ENCODE assay signal across 21 cellular contexts in genomic region chr1:239956230-239956629, GRCh38.
"Had no signal": no experiment of that assay in that cellular context is flagged by ENCODE, and none has a peak within 500 bp of the region (broad histone marks: within the 10 kb centered on the region; RNA-seq: fewer than 3 reads in every experiment).

No MANE protein-coding gene starts in this region.

- H3K9me3 ChIP-seq: left lung, lower lobe of right lung, ovary, right atrium auricular region, right lobe of liver, tibial nerve, uterus had no signal

- H3K4me3 ChIP-seq: left lung, lower lobe of right lung, ovary, right atrium auricular region, right lobe of liver, smooth muscle cell, tibial nerve, uterus had no signal

- H3K36me3 ChIP-seq: left lung, lower lobe of right lung, ovary, right atrium auricular region, right lobe of liver, tibial nerve, uterus had no signal

- DNase-seq: kidney glomerular epithelial cell; left cardiac atrium; left lung; lower lobe of right lung; mammary epithelial cell; mesenchymal stem cell; naive thymus-derived CD8-positive, alpha-beta T cell; ovary; right lobe of liver; stimulated activated CD4-positive, alpha-beta T cell treated with anti-CD3 and anti-CD28 coated beads, Interleukin-1b, Interleukin-23, amount 100 ng/mL, for 48 hours; stimulated activated CD4-positive, alpha-beta T cell treated with anti-CD3 and anti-CD28 coated beads, Interleukin-2, amount 100 ng/mL, for 48 hours; stimulated activated CD4-positive, alpha-beta T cell treated with anti-CD3 and anti-CD28 coated beads, Interleukin-4, amount 100 ng/mL, for 4 hours; stimulated activated CD8-positive, alpha-beta memory T cell treated with anti-CD3 and anti-CD28 coated beads, Interleukin-4, amount 100 ng/mL, for 48 hours; stimulated activated naive CD4-positive, alpha-beta T cell treated with Interleukin-2 at 50 U/mL for 16 hours; stimulated activated naive CD8-positive, alpha-beta T cell treated with anti-CD3 and anti-CD28 coated beads, Interleukin-15, amount 100 ng/mL, for 72 hours; substantia nigra; uterus had no signal

- H3K27me3 ChIP-seq: ovary, right atrium auricular region, right lobe of liver, tibial nerve, uterus had no signal

- ATAC-seq: left cardiac atrium; left lung; lower lobe of right lung; naive thymus-derived CD8-positive, alpha-beta T cell; right lobe of liver; stimulated activated memory B cell treated with anti-CD40 and anti-IgM and Interleukin-4, amounts not matched to agents 10 μg/mL and 1 μg/mL and 100 μg/mL, for 72 hours; stimulated activated naive CD8-positive, alpha-beta T cell treated with anti-CD3 and anti-CD28 coated beads, Interleukin-15, amount 100 ng/mL, for 72 hours had no signal

- H3K4me1 ChIP-seq: left lung, lower lobe of right lung, right atrium auricular region, tibial nerve, uterus had no signal
